In genomic region chr20:49936153-49937022, GRCh38 we compare ENCODE assay signal across 8 cellular contexts. TPM values are rescaled to one million over a fixed set of nuclear protein-coding genes. Genes with fewer than 3 reads are reported as not detected.
A peak's percentile ranks its signal among the peaks of the same experiment; 100 is the strongest.
DNase-seq lines count a peak whose midpoint lies in the region; ATAC-seq and TF ChIP-seq lines count a peak whose summit lies in the region.

RNF114 (plus strand) TSS chr20:49936397; CDS start chr20:49936413, 16 bp downstream.

- H3K27ac Mint-ChIP-seq in activated CD4-positive, alpha-beta memory T cell treated with anti-CD3 and anti-CD28 coated beads for 36 hours = peak within 1 kb of the TSS; percentile 71

- peak; percentile 51 for ATAC-seq in HG03460 (IDR thresholded peaks at IDR 0.05; ENCODE audit: unreplicated experiment)

- peak within 1 kb of the TSS; percentile 86 to 99 (median 98) for H3K4me3 ChIP-seq in liver (ENCODE audit: low read depth in 1 of 3, low read length in 3 of 3)

- no peaks in the 10 kb centered on the region for H3K27me3 ChIP-seq in liver (ENCODE audit: control insufficient read depth in 4 of 4, insufficient read depth in 4 of 4, low read length in 3 of 4)

- H3K9me3 ChIP-seq in liver (ENCODE audit: control insufficient read depth in 4 of 4, low read length in 3 of 4) = no peaks in the 10 kb centered on the region

- under 1% methylated on average over 79 of the region's 79 CpGs for WGBS in liver

- H3K27me3 Mint-ChIP-seq in activated CD4-positive, alpha-beta memory T cell treated with anti-CD3 and anti-CD28 coated beads for 36 hours = no peaks in the 10 kb centered on the region

- H3K9ac ChIP-seq in liver (ENCODE audit: low read depth in 1 of 2, low read length in 2 of 2) = peak within 1 kb of the TSS; percentile 87 to 98

- peaks cover 2 to 9% (median 4%) of the 10 kb centered on the region in 4 donors for H3K36me3 ChIP-seq in liver (ENCODE audit: control insufficient read depth in 4 of 4, insufficient read depth in 3 of 4, low read depth in 1 of 4, low read length in 3 of 4)

- peaks cover 18% of the 10 kb centered on the region for H3K36me3 Mint-ChIP-seq in activated CD4-positive, alpha-beta memory T cell treated with anti-CD3 and anti-CD28 coated beads for 36 hours

- peaks cover 37% of the 10 kb centered on the region for H3K4me1 Mint-ChIP-seq in activated CD4-positive, alpha-beta memory T cell treated with anti-CD3 and anti-CD28 coated beads for 36 hours (ENCODE audit: low read depth)

- TF ChIP-seq RAD21 in liver (IDR thresholded peaks at IDR 0.05) = no peak

- H3K27ac ChIP-seq in liver (ENCODE audit: low read depth in 1 of 2, low read length in 2 of 2) = peak within 1 kb of the TSS; percentile 87 to 96

- peak within 1 kb of the TSS; percentile 93 for H3K4me3 Mint-ChIP-seq in activated CD4-positive, alpha-beta memory T cell treated with anti-CD3 and anti-CD28 coated beads for 36 hours

- TF ChIP-seq CTCF in liver (IDR thresholded peaks at IDR 0.05; ENCODE audit: low read depth, low read length, missing input control) = no peak

- peak; percentile 92 for TF ChIP-seq POLR2A in GM19099 (IDR thresholded peaks at IDR 0.05; ENCODE audit: extremely low read depth, insufficient read length, low read depth)

- H3K4me1 ChIP-seq in liver (ENCODE audit: control insufficient read depth in 4 of 4, insufficient read depth in 4 of 4, low read length in 3 of 4) = peaks cover 8 to 33% (median 29%) of the 10 kb centered on the region in 4 donors

- DNase-seq in AML-193 (lab: John Stamatoyannopoulos, UW) (peak; percentile 70 to 82), NCI-H82 (lab: John Stamatoyannopoulos, UW) (peak; percentile 96), dermis microvascular lymphatic vessel endothelial cell (ENCODE audit: low read depth in 2 of 2) (peak; percentile 78 to 88)
- peak; percentile 94 for DNase-seq in activated CD4-positive, alpha-beta memory T cell treated with anti-CD3 and anti-CD28 coated beads for 36 hours
- DNase-seq in stimulated activated CD4-positive, alpha-beta T cell treated with anti-CD3 and anti-CD28 coated beads, Interleukin-4, amount 100 ng/mL, for 1 hour = peak; percentile 94

- CTCF ChIA-PET in activated CD4-positive, alpha-beta memory T cell treated with anti-CD3 and anti-CD28 coated beads for 36 hours (lab: Charles Lee) = interaction anchor here (0.6 to 5.0 kb wide), 12 partner anchors 9 to 551 kb away, joined by 3 to 30 read pairs (median 3); partner anchors contain the start of gene SPATA2

- POLR2A ChIA-PET in activated CD4-positive, alpha-beta memory T cell treated with anti-CD3 and anti-CD28 coated beads for 36 hours (lab: Charles Lee) = interaction anchor here (0.7 to 1.8 kb wide), 5 partner anchors 14 to 341 kb away, joined by 3 to 10 read pairs (median 3); partner anchors contain the start of genes SLC9A8 and SPATA2

- intact Hi-C loops in activated CD4-positive, alpha-beta memory T cell treated with anti-CD3 and anti-CD28 coated beads for 36 hours (cut with micrococcal nuclease) = no loop called here

- H3K9me3 Mint-ChIP-seq in activated CD4-positive, alpha-beta memory T cell treated with anti-CD3 and anti-CD28 coated beads for 36 hours = no peaks in the 10 kb centered on the region

TF ChIP-seq in liver, 16 proteins besides CTCF, POLR2A, EP300 and RAD21:
- TF ChIP-seq NR2F2 (IDR thresholded peaks at IDR 0.05) = no peak
- TF ChIP-seq EGR1 (IDR thresholded peaks at IDR 0.05; ENCODE audit: low read depth in 2 of 2) = peak in 1 of 2 donors; percentile 18
- TF ChIP-seq HNF4G (IDR thresholded peaks at IDR 0.05) = peak; percentile 12
- TF ChIP-seq SP1 (IDR thresholded peaks at IDR 0.05) = peak; percentile 35
- no peak for TF ChIP-seq REST (IDR thresholded peaks at IDR 0.05)
- peak; percentile 65 to 82 for TF ChIP-seq HNF4A (conservative IDR thresholded peaks at IDR 0.05)
- TF ChIP-seq RXRA (IDR thresholded peaks at IDR 0.05) = no peak
- TF ChIP-seq FOXA1 (IDR thresholded peaks at IDR 0.05) = no peak
- TF ChIP-seq ZBTB33 (IDR thresholded peaks at IDR 0.05) = no peak
- TF ChIP-seq YY1 (IDR thresholded peaks at IDR 0.05) = peak; percentile 95
- TF ChIP-seq TAF1 (conservative IDR thresholded peaks at IDR 0.05) = no peak
- peak in 1 of 2 donors; percentile 16 for TF ChIP-seq GABPA (IDR thresholded peaks at IDR 0.05 in 1 of 2, conservative IDR thresholded peaks at IDR 0.05 in 1 of 2)
- no peak for TF ChIP-seq JUND (IDR thresholded peaks at IDR 0.05)
- no peak for TF ChIP-seq FOXA2 (IDR thresholded peaks at IDR 0.05)
- TF ChIP-seq ATF3 (IDR thresholded peaks at IDR 0.05) = no peak
- TF ChIP-seq MAX (IDR thresholded peaks at IDR 0.05) = peak; percentile 57
TF ChIP-seq in liver: peak in this region for 7.

RNA-seq across cellular contexts. Expression of gene RNF114, which starts in this region (rescaled TPM):
- total RNA-seq in activated CD4-positive, alpha-beta memory T cell treated with anti-CD3 and anti-CD28 coated beads for 36 hours = 10 to 100 TPM; 72.1 to 72.4 TPM
- total RNA-seq in dermis microvascular lymphatic vessel endothelial cell (30.8 and 47.2 TPM in 2 replicates), liver (10 to 100 TPM; 30.9 to 87.9 TPM)
- polyA plus RNA-seq in liver = 10 to 100 TPM; 33.8 to 48.0 TPM

Comparison
In these comparisons a context has a peak if more than half of its experiments do, and no peak if none do; other contexts are left out.
1. Peak in every context shown above with its lines: DNase-seq, ATAC-seq, H3K4me3 ChIP-seq and H3K27ac ChIP-seq.